Comparison of ENCODE assay signal across 1 cellular context in the genomic region with DNA sequence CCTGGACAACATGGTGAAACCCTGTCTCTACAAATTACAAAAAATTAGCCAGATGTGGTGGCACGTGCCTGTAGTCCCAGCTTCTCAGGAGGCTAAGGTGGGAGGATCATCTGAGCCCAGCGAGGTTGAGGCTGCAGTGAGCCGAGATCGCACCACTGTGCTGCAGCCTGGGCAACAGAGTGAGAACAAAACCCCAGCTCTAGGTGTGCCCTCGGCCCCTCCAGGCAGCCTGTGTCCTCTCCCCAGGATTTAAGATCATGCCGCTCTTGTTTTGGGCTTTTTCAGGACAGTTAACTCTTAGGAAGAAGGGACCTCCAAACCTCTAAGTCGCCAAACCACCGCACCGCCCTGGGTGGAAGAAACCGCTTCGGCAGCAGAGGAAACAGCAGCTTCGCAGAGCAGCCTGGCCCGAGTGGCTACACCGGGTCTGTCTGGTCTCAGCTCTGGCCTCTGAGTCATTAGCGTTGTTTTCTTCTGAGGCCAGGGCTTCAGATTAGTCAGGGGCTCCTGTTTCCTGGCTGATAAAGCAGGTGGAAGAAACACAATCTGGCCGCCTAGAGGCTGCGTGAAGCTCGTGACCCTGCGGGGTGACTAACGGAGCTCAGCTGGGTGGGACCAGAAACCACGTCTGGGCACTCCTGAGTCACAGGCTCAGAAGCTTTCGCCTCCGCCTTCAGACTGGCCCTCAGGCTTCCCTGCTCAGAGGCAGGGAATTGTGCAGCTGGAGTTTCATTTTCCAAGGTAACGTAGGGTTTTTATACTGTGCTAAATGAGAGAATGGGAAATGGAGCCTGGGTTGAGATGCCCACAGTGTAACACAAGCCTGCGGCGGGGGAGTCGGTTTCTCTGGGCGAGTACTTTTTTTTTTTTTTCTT.
A peak's percentile ranks its signal among the peaks of the same experiment; 100 is the strongest.
TF ChIP-seq lines count a peak whose summit lies in the region.

No MANE protein-coding gene starts in this region.

TF ChIP-seq in SK-N-SH, 30 proteins besides CTCF, POLR2A, EP300 and RAD21 (continued from another document):
- TF ChIP-seq, protein P1, sequence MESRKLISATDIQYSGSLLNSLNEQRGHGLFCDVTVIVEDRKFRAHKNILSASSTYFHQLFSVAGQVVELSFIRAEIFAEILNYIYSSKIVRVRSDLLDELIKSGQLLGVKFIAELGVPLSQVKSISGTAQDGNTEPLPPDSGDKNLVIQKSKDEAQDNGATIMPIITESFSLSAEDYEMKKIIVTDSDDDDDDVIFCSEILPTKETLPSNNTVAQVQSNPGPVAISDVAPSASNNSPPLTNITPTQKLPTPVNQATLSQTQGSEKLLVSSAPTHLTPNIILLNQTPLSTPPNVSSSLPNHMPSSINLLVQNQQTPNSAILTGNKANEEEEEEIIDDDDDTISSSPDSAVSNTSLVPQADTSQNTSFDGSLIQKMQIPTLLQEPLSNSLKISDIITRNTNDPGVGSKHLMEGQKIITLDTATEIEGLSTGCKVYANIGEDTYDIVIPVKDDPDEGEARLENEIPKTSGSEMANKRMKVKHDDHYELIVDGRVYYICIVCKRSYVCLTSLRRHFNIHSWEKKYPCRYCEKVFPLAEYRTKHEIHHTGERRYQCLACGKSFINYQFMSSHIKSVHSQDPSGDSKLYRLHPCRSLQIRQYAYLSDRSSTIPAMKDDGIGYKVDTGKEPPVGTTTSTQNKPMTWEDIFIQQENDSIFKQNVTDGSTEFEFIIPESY (IDR thresholded peaks at IDR 0.05; ENCODE audit: borderline replicate concordance, low read depth): peak; percentile 58; the same call in 1 of the 2 replicates
- no peak for TF ChIP-seq MEF2A (IDR thresholded peaks at IDR 0.05; ENCODE audit: borderline replicate concordance, low read depth)
- TF ChIP-seq FOXM1 (IDR thresholded peaks at IDR 0.05; ENCODE audit: low read depth): peak; percentile 67; the same call in 1 of the 2 replicates
- TF ChIP-seq, protein P2, sequence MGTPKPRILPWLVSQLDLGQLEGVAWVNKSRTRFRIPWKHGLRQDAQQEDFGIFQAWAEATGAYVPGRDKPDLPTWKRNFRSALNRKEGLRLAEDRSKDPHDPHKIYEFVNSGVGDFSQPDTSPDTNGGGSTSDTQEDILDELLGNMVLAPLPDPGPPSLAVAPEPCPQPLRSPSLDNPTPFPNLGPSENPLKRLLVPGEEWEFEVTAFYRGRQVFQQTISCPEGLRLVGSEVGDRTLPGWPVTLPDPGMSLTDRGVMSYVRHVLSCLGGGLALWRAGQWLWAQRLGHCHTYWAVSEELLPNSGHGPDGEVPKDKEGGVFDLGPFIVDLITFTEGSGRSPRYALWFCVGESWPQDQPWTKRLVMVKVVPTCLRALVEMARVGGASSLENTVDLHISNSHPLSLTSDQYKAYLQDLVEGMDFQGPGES (IDR thresholded peaks at IDR 0.05; ENCODE audit: low read depth, low read length): no peak
- TF ChIP-seq, protein P3, sequence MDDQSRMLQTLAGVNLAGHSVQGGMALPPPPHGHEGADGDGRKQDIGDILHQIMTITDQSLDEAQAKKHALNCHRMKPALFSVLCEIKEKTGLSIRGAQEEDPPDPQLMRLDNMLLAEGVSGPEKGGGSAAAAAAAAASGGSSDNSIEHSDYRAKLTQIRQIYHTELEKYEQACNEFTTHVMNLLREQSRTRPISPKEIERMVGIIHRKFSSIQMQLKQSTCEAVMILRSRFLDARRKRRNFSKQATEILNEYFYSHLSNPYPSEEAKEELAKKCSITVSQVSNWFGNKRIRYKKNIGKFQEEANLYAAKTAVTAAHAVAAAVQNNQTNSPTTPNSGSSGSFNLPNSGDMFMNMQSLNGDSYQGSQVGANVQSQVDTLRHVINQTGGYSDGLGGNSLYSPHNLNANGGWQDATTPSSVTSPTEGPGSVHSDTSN (IDR thresholded peaks at IDR 0.05): peak; percentile 49
- peak; percentile 45; the same call in 1 of the 2 replicates for TF ChIP-seq YY1 (IDR thresholded peaks at IDR 0.05; ENCODE audit: low read depth)
- peak; percentile 20; the same call in 1 of the 2 replicates for TF ChIP-seq MXI1 (IDR thresholded peaks at IDR 0.05; ENCODE audit: low read depth, low read length)
- TF ChIP-seq RCOR1 (IDR thresholded peaks at IDR 0.05; ENCODE audit: low read length): no peak
- no peak for TF ChIP-seq GABPA (IDR thresholded peaks at IDR 0.05; ENCODE audit: low read depth)
- peak; percentile 90 for TF ChIP-seq JUND (IDR thresholded peaks at IDR 0.05)
- peak; percentile 42; the same call in 1 of the 2 replicates for TF ChIP-seq ELF1 (IDR thresholded peaks at IDR 0.05)
- TF ChIP-seq RXRA (IDR thresholded peaks at IDR 0.05; ENCODE audit: borderline replicate concordance, low read depth): peak; percentile 86
